9 cellular contexts compared by ENCODE assay signal in the genomic region with DNA sequence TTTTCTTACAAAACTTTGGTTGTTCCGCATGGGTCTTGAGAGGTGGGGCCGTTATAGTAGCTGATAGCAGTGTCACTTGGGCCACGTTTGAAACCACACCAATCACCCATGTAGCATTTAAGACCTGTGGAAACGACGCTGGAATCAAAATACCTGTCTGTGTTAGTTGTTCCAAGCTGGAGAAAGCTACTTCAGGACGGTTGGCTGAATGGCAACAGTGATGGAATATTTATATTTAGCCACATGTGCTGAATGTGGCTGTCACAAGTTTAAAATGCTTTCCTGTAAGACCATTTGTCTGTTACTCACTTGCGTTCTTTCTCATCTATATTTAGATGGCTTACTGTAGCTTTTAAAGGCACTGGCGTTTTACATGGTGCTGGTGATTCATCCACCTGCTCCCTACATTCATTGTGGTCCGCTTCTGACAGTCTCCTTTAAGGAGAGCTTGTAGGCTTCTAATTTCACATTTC. TPM values are rescaled to one million over a fixed set of nuclear protein-coding genes. Genes with fewer than 3 reads are reported as not detected.
DNase-seq lines count a peak whose midpoint lies in the region; ATAC-seq and TF ChIP-seq lines count a peak whose summit lies in the region.
"Had no signal": no experiment of that assay in that cellular context is flagged by ENCODE, and none has a peak within 500 bp of the region (broad histone marks: within the 10 kb centered on the region; RNA-seq: fewer than 3 reads in every experiment).

No MANE protein-coding gene starts in this region.

- H3K14ac ChIP-seq in neuronal stem cell (ENCODE audit: low read length): no peak overlapping the region

- H3K27ac Mint-ChIP-seq in HFFc6: no peak overlapping the region
- H3K27ac Mint-ChIP-seq in activated CD8-positive, alpha-beta T cell treated with anti-CD3 and anti-CD28 coated beads, Interleukin-2, amount 10 ng/mL, durations not matched to agents 7 days and 5 days: peak overlapping the region; percentile 71

- no peak overlapping the region for H4K8ac ChIP-seq in neuronal stem cell (ENCODE audit: low read depth, low read length)

- H3K27me3 Mint-ChIP-seq in HFFc6 (ENCODE audit: insufficient read depth): peaks cover 24% of the 10 kb centered on the region
- peaks cover 2% of the 10 kb centered on the region for H3K27me3 Mint-ChIP-seq in activated CD8-positive, alpha-beta T cell treated with anti-CD3 and anti-CD28 coated beads, Interleukin-2, amount 10 ng/mL, durations not matched to agents 7 days and 5 days (ENCODE audit: low read depth)

- ATAC-seq in activated CD8-positive, alpha-beta T cell treated with anti-CD3 and anti-CD28 coated beads, Interleukin-2, amount 10 ng/mL, durations not matched to agents 7 days and 5 days: no peak
- ATAC-seq in gastrocnemius medialis: peak; percentile 88 to 91
- no peak for ATAC-seq in HG03039 (IDR thresholded peaks at IDR 0.05; ENCODE audit: unreplicated experiment)
- ATAC-seq in GM18873 (IDR thresholded peaks at IDR 0.05; ENCODE audit: low FRiP score, unreplicated experiment): no peak

- H3K23ac ChIP-seq in neuronal stem cell (ENCODE audit: low read depth, low read length, poor library complexity): no peak overlapping the region

- no peak overlapping the region for H2BK5ac ChIP-seq in neuronal stem cell (ENCODE audit: low read length)

- no peaks in the 10 kb centered on the region for H3K9me3 Mint-ChIP-seq in HFFc6
- no peaks in the 10 kb centered on the region for H3K9me3 Mint-ChIP-seq in activated CD8-positive, alpha-beta T cell treated with anti-CD3 and anti-CD28 coated beads, Interleukin-2, amount 10 ng/mL, durations not matched to agents 7 days and 5 days (ENCODE audit: insufficient read depth)

- no peak overlapping the region for H2AK5ac ChIP-seq in neuronal stem cell (ENCODE audit: low read depth, low read length)

- no CpG with 5 or more reads among the region's 9 CpGs for WGBS in neuronal stem cell (ENCODE audit: extremely low coverage in 2 of 2, insufficient read length in 2 of 2, insufficient replicate concordance in 1 of 2), 2 donors

- no peak overlapping the region for H3K18ac ChIP-seq in neuronal stem cell (ENCODE audit: low read length)

- H3K27me3 ChIP-seq in gastrocnemius medialis: no peaks in the 10 kb centered on the region
- peaks cover 0 to 19% (median 7%) of the 10 kb centered on the region in 3 experiments for H3K27me3 ChIP-seq in neuronal stem cell (ENCODE audit: control insufficient read depth in 3 of 3, insufficient read depth in 3 of 3, low read depth in 1 of 3, low read length in 3 of 3)

- 0 out of 2 replicates have a peak overlapping the region, but pooled peaks have one; percentile 3 for H3K4me3 Mint-ChIP-seq in HFFc6
- peak overlapping the region; percentile 73 for H3K4me3 Mint-ChIP-seq in activated CD8-positive, alpha-beta T cell treated with anti-CD3 and anti-CD28 coated beads, Interleukin-2, amount 10 ng/mL, durations not matched to agents 7 days and 5 days

- H3K36me3 ChIP-seq in gastrocnemius medialis (peaks cover 0 to under 1% of the 10 kb centered on the region in 2 donors), neuronal stem cell (replicated peaks in 1 of 2; ENCODE audit: control insufficient read depth in 2 of 2, insufficient read depth in 2 of 2, low read length in 2 of 2) (no peaks in the 10 kb centered on the region)

- H3K36me3 Mint-ChIP-seq in HFFc6 (ENCODE audit: low read depth): no peaks in the 10 kb centered on the region
- H3K36me3 Mint-ChIP-seq in activated CD8-positive, alpha-beta T cell treated with anti-CD3 and anti-CD28 coated beads, Interleukin-2, amount 10 ng/mL, durations not matched to agents 7 days and 5 days (ENCODE audit: low read depth): peaks cover 16% of the 10 kb centered on the region

- H3K4me3 ChIP-seq in fibroblast of pulmonary artery (replicated peaks; ENCODE audit: low read depth, low read length) (no peak overlapping the region), gastrocnemius medialis (peak overlapping the region; percentile 73 to 86 (median 82)), neuronal stem cell (ENCODE audit: low read length in 2 of 2) (no peak overlapping the region)

- TF ChIP-seq CTCF in HFFc6 (IDR thresholded peaks at IDR 0.05) (no peak), fibroblast of pulmonary artery (IDR thresholded peaks at IDR 0.05; ENCODE audit: low read length, missing control alignments) (no peak), gastrocnemius medialis (IDR thresholded peaks at IDR 0.05 in 4 of 5, conservative IDR thresholded peaks at IDR 0.05 in 1 of 5) (no peak)

- H3K4me2 ChIP-seq in neuronal stem cell (ENCODE audit: insufficient read depth, low read length, poor library complexity, severe bottlenecking): no peak overlapping the region

- DNase-seq in HFFc6 (peak; percentile 87), fibroblast of pulmonary artery (ENCODE audit: low read depth) (peak; percentile 17), gastrocnemius medialis (peak; percentile 79 to 88), neuronal stem cell (ENCODE audit: low spot score) (no peak)
- DNase-seq in activated CD8-positive, alpha-beta T cell treated with anti-CD3 and anti-CD28 coated beads, Interleukin-2, amount 10 ng/mL, durations not matched to agents 7 days and 5 days: no peak
- no peak for DNase-seq in stimulated activated CD4-positive, alpha-beta T cell treated with anti-CD3 and anti-CD28 coated beads, Interleukin-2, amount 100 ng/mL, for 24 hours
- DNase-seq: stimulated activated CD4-positive, alpha-beta T cell treated with anti-CD3 and anti-CD28 coated beads, Interleukin-4, amount 100 ng/mL, for 1 hour had no signal

- CTCF ChIA-PET in activated CD8-positive, alpha-beta T cell treated with anti-CD3 and anti-CD28 coated beads, Interleukin-2, amount 10 ng/mL, durations not matched to agents 7 days and 5 days (lab: Charles Lee): interaction anchor here (0.8 to 3.9 kb wide), 16 partner anchors 9 to 476 kb away, joined by 3 to 19 read pairs (median 3); a partner anchor contains a TSS

- H3K4me1 Mint-ChIP-seq in HFFc6 (ENCODE audit: low read depth): peaks cover 11% of the 10 kb centered on the region
- H3K4me1 Mint-ChIP-seq in activated CD8-positive, alpha-beta T cell treated with anti-CD3 and anti-CD28 coated beads, Interleukin-2, amount 10 ng/mL, durations not matched to agents 7 days and 5 days (ENCODE audit: low read depth): peaks cover 29% of the 10 kb centered on the region

- H3K9me3 ChIP-seq in gastrocnemius medialis: no peaks in the 10 kb centered on the region
- H3K9me3 ChIP-seq in neuronal stem cell (replicated peaks in 1 of 2; ENCODE audit: control insufficient read depth in 2 of 2, insufficient read depth in 1 of 2, low read depth in 1 of 2, low read length in 2 of 2): no peaks in the 10 kb centered on the region

- POLR2A ChIA-PET in activated CD8-positive, alpha-beta T cell treated with anti-CD3 and anti-CD28 coated beads, Interleukin-2, amount 10 ng/mL, durations not matched to agents 7 days and 5 days (lab: Charles Lee): interaction anchor here (0.9 to 3.0 kb wide), 7 partner anchors 10 to 172 kb away, joined by 3 to 27 read pairs (median 6); a partner anchor contains a TSS

- H4K91ac ChIP-seq in neuronal stem cell (ENCODE audit: low read depth, low read length, poor library complexity): no peak overlapping the region

- in situ Hi-C loops in gastrocnemius medialis (cut with MboI; ENCODE audit: low sequenced_read_pairs in 4 of 4): no loop called here

- TF ChIP-seq POLR2A in gastrocnemius medialis (IDR thresholded peaks at IDR 0.05): peak; percentile 58 to 73

- intact Hi-C loops in gastrocnemius medialis (cut with DNase I; ENCODE audit: low total_unique reads): loop anchor here (2.0 kb wide), 2 partner anchors 33 to 261 kb away; a partner anchor contains a TSS

- H3K4me1 ChIP-seq in gastrocnemius medialis (peaks cover 35 to 40% of the 10 kb centered on the region in 2 donors), neuronal stem cell (ENCODE audit: control insufficient read depth in 2 of 2, insufficient read depth in 1 of 2, low read depth in 1 of 2, low read length in 2 of 2) (no peaks in the 10 kb centered on the region)

- H3K79me1 ChIP-seq in neuronal stem cell (ENCODE audit: low read depth, low read length): no peaks in the 10 kb centered on the region

- no peak overlapping the region for H3K9ac ChIP-seq in neuronal stem cell (ENCODE audit: low read depth, low read length, poor library complexity)

- H2BK15ac ChIP-seq in neuronal stem cell (ENCODE audit: low read length): no peak overlapping the region

- H3K27ac ChIP-seq in gastrocnemius medialis (peak overlapping the region; percentile 90 to 96 (median 94)), neuronal stem cell (replicated peaks; ENCODE audit: low read length) (no peak overlapping the region)

- H2BK12ac ChIP-seq in neuronal stem cell (ENCODE audit: low read length): no peak overlapping the region

- no peak overlapping the region for H2AFZ ChIP-seq in neuronal stem cell (ENCODE audit: low read length)

- no peak overlapping the region for H3K4ac ChIP-seq in neuronal stem cell (ENCODE audit: low read length)

- no peak overlapping the region for H2BK120ac ChIP-seq in neuronal stem cell (ENCODE audit: low read depth, low read length)

RNA-seq across cellular contexts. Expression of a gene that starts 1.4 kb away (rescaled TPM):
- total RNA-seq in HFFc6 (2021; fragmentation: NEBNext Ultra II Directional; extraction: Animal tissue kit (Norgen Biotek cat#: 25700)): under 1 TPM in 5 of 6 experiments, not detected in 1; 0.14 to 0.38 (median 0.17) TPM
- total RNA-seq in activated CD8-positive, alpha-beta T cell treated with anti-CD3 and anti-CD28 coated beads, Interleukin-2, amount 10 ng/mL, durations not matched to agents 7 days and 5 days: 10 to 100 TPM; 29.7 TPM
- 100 to 1,000 TPM in 1 of 4 donors, 10 to 100 TPM in 3; 13.7 to 120 (median 37.8) TPM for total RNA-seq in gastrocnemius medialis
- polyA plus RNA-seq in neuronal stem cell (2013, experiment 1 of 2): 0.08 TPM
- polyA plus RNA-seq in neuronal stem cell (2013, experiment 2 of 2): 0.06 TPM

RNA-seq across cellular contexts. Expression of a gene that starts 31.4 kb away (rescaled TPM):
- total RNA-seq in HFFc6 (2021; fragmentation: NEBNext Ultra II Directional; extraction: Animal tissue kit (Norgen Biotek cat#: 25700)): not detected
- under 1 TPM; 0.66 to 0.81 TPM for total RNA-seq in activated CD8-positive, alpha-beta T cell treated with anti-CD3 and anti-CD28 coated beads, Interleukin-2, amount 10 ng/mL, durations not matched to agents 7 days and 5 days
- 1 to 10 TPM in 1 of 4 donors, not detected in 3; 1.9 TPM for total RNA-seq in gastrocnemius medialis
- polyA plus RNA-seq in neuronal stem cell (2013, experiment 1 of 2): 0.57 TPM
- polyA plus RNA-seq in neuronal stem cell (2013, experiment 2 of 2): 0.93 TPM

RNA-seq across cellular contexts. Expression of a gene that starts 33.6 kb away (rescaled TPM):
- 10 to 100 TPM; 43.9 to 48.1 (median 47.0) TPM for total RNA-seq in HFFc6 (2021; fragmentation: NEBNext Ultra II Directional; extraction: Animal tissue kit (Norgen Biotek cat#: 25700))
- 10 to 100 TPM; 47.4 to 50.3 TPM for total RNA-seq in activated CD8-positive, alpha-beta T cell treated with anti-CD3 and anti-CD28 coated beads, Interleukin-2, amount 10 ng/mL, durations not matched to agents 7 days and 5 days
- 10 to 100 TPM; 36.9 to 48.6 (median 42.7) TPM for total RNA-seq in gastrocnemius medialis
- 34.0 TPM for polyA plus RNA-seq in neuronal stem cell (2013, experiment 1 of 2)
- polyA plus RNA-seq in neuronal stem cell (2013, experiment 2 of 2): 34.5 TPM

Comparison
In these comparisons a context has a peak if more than half of its experiments do, and no peak if none do; other contexts are left out.
1. DNase-seq: peak in HFFc6 (single experiment), fibroblast of pulmonary artery (single experiment) and gastrocnemius medialis (2 of 2); none in activated CD8-positive, alpha-beta T cell treated with anti-CD3 and anti-CD28 coated beads, Interleukin-2, amount 10 ng/mL, durations not matched to agents 7 days and 5 days (single experiment), stimulated activated CD4-positive, alpha-beta T cell treated with anti-CD3 and anti-CD28 coated beads, Interleukin-2, amount 100 ng/mL, for 24 hours (0 of 2) and neuronal stem cell (single experiment).
2. ATAC-seq: peak in gastrocnemius medialis (2 of 2); none in activated CD8-positive, alpha-beta T cell treated with anti-CD3 and anti-CD28 coated beads, Interleukin-2, amount 10 ng/mL, durations not matched to agents 7 days and 5 days (single experiment), HG03039 (single experiment) and GM18873 (single experiment).
3. H3K4me3 ChIP-seq: peak in gastrocnemius medialis (4 of 4); none in fibroblast of pulmonary artery (single experiment) and neuronal stem cell (0 of 2).
4. RNA of a gene that starts 1.4 kb away (total RNA-seq): 13.7 to 120 TPM in gastrocnemius medialis and 29.7 TPM in activated CD8-positive, alpha-beta T cell treated with anti-CD3 and anti-CD28 coated beads, Interleukin-2, amount 10 ng/mL, durations not matched to agents 7 days and 5 days; 0.14 to 0.38 TPM in HFFc6; every median in the first group is over 10 times any median in the second.